In the genomic region with DNA sequence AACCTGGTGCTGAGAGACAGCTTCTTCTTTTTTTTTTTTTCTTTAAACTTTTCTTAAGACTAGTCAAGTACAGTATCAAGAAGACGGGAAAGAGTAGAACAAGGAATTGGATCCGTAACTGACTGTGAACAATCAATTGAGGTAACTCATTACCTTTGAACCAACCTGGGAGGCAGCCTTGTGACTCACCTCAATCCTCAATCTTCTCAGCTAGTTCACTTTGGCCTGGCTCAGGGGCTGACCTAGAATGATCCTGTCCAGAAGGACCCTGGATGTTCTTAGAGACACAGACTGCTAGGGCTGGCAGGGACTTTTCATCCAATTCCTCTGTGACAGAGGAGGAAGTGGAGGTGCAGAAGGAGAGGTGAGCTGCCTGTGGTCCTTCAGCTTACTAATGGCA, we compare ENCODE assay signal across 24 cellular contexts.
"Had no signal": no experiment of that assay in that cellular context is flagged by ENCODE, and none has a peak within 500 bp of the region (broad histone marks: within the 10 kb centered on the region; RNA-seq: fewer than 3 reads in every experiment).

No MANE protein-coding gene starts in this region.

- H3K4me3 ChIP-seq: coronary artery, sigmoid colon, uterus had no signal

- H3K4me1 ChIP-seq: gastrocnemius medialis, parathyroid adenoma, uterus had no signal

- DNase-seq: activated CD4-positive, alpha-beta memory T cell treated with anti-CD3 and anti-CD28 coated beads for 36 hours; activated CD4-positive, alpha-beta T cell treated with anti-CD3 and anti-CD28 coated beads for 36 hours; activated naive CD4-positive, alpha-beta T cell treated with Interleukin-2 at 50 U/mL for 16 hours; activated naive CD8-positive, alpha-beta T cell treated with anti-CD3 and anti-CD28 coated beads, Interleukin-2, amount 50 U/mL, for 24 hours; anterior cingulate cortex; brain microvascular endothelial cell; effector CD4-positive, alpha-beta T cell; gastrocnemius medialis; heart right ventricle; immature natural killer cell; kidney glomerular epithelial cell; left ventricle myocardium superior; sigmoid colon; stimulated activated CD4-positive, alpha-beta T cell treated with anti-CD3 and anti-CD28 coated beads, Interleukin-1b, Interleukin-23, amount 100 ng/mL, for 48 hours; stimulated activated CD8-positive, alpha-beta memory T cell treated with anti-CD3 and anti-CD28 coated beads, Interleukin-4, amount 100 ng/mL, for 48 hours; stimulated activated naive CD8-positive, alpha-beta T cell treated with anti-CD3 and anti-CD28 coated beads, Interleukin-15, Interleukin-2, amounts not matched to agents 100 U/mL and 50 U/mL, for 24 hours; substantia nigra; tibial artery; uterus had no signal

- H3K4me3 Mint-ChIP-seq: activated CD4-positive, alpha-beta memory T cell treated with anti-CD3 and anti-CD28 coated beads for 36 hours; activated CD4-positive, alpha-beta T cell treated with anti-CD3 and anti-CD28 coated beads for 36 hours; activated naive CD8-positive, alpha-beta T cell treated with anti-CD3 and anti-CD28 coated beads, Interleukin-2, amount 50 U/mL, for 24 hours; WTC11 had no signal

- H3K36me3 ChIP-seq: brain microvascular endothelial cell, gastrocnemius medialis, heart right ventricle, sigmoid colon, tibial artery, uterus had no signal

- H3K27ac Mint-ChIP-seq: activated CD4-positive, alpha-beta memory T cell treated with anti-CD3 and anti-CD28 coated beads for 36 hours; activated CD4-positive, alpha-beta T cell treated with anti-CD3 and anti-CD28 coated beads for 36 hours; activated naive CD8-positive, alpha-beta T cell treated with anti-CD3 and anti-CD28 coated beads, Interleukin-2, amount 50 U/mL, for 24 hours; activated T-helper 2 cell treated with anti-CD3 and anti-CD28 coated beads, Interferon-gamma antibody, Interleukin-2, Interleukin-4, amounts not matched to agents 10 μg/mL and 5 μg/mL and 100 μg/mL, durations not matched to agents 14 hours and 24 hours and 36 hours; immature natural killer cell; WTC11 had no signal

- H3K9me3 ChIP-seq: gastrocnemius medialis, heart right ventricle, sigmoid colon, tibial artery, uterus had no signal

- H3K9me3 Mint-ChIP-seq: activated CD4-positive, alpha-beta memory T cell treated with anti-CD3 and anti-CD28 coated beads for 36 hours; activated naive CD8-positive, alpha-beta T cell treated with anti-CD3 and anti-CD28 coated beads, Interleukin-2, amount 50 U/mL, for 24 hours; activated T-helper 2 cell treated with anti-CD3 and anti-CD28 coated beads, Interferon-gamma antibody, Interleukin-2, Interleukin-4, amounts not matched to agents 10 μg/mL and 5 μg/mL and 100 μg/mL, durations not matched to agents 14 hours and 24 hours and 36 hours; central memory CD8-positive, alpha-beta T cell; immature natural killer cell; WTC11 had no signal

- H3K27me3 ChIP-seq: brain microvascular endothelial cell, gastrocnemius medialis, sigmoid colon, tibial artery, uterus had no signal

- H3K36me3 Mint-ChIP-seq: activated CD4-positive, alpha-beta memory T cell treated with anti-CD3 and anti-CD28 coated beads for 36 hours; immature natural killer cell; WTC11 had no signal

- ATAC-seq: activated CD4-positive, alpha-beta T cell treated with anti-CD3 and anti-CD28 coated beads for 36 hours; activated naive CD8-positive, alpha-beta T cell treated with anti-CD3 and anti-CD28 coated beads, Interleukin-2, amount 50 U/mL, for 24 hours; gastrocnemius medialis; heart right ventricle; left ventricle myocardium superior; stimulated activated naive CD8-positive, alpha-beta T cell treated with anti-CD3 and anti-CD28 coated beads, Interleukin-15, Interleukin-2, amounts not matched to agents 100 U/mL and 50 U/mL, for 24 hours; WTC11 had no signal

- H3K27ac ChIP-seq: brain microvascular endothelial cell, gastrocnemius medialis, parathyroid adenoma had no signal

- H3K79me2 ChIP-seq: parathyroid adenoma had no signal

- H3K9ac ChIP-seq: parathyroid adenoma had no signal

- H3K4me1 Mint-ChIP-seq: activated CD4-positive, alpha-beta T cell treated with anti-CD3 and anti-CD28 coated beads for 36 hours had no signal
